In genomic region chr9:128370367-128370751, GRCh38 we compare ENCODE assay signal across 8 cellular contexts. TPM values are rescaled to one million over a fixed set of nuclear protein-coding genes. Genes with fewer than 3 reads are reported as not detected.
DNase-seq lines count a peak whose midpoint lies in the region; ATAC-seq, FAIRE-seq and TF ChIP-seq lines count a peak whose summit lies in the region.

No MANE protein-coding gene starts in this region.

- no peak for TF ChIP-seq POLR2A in GM12892 (IDR thresholded peaks at IDR 0.05; ENCODE audit: low read depth, low read length)

- peaks cover 34% of the 10 kb centered on the region for H3K4me1 Mint-ChIP-seq in central memory CD8-positive, alpha-beta T cell
- H3K4me1 Mint-ChIP-seq in naive B cell = peaks cover 31 to 48% (median 37%) of the 10 kb centered on the region in 3 donors

- DNase-seq in AG09309 (ENCODE audit: low read depth) (no peak), HuH-7 (ENCODE audit: low spot score) (peak; percentile 38), naive B cell (no peak), NCI-H2196 (lab: John Stamatoyannopoulos, UW; ENCODE audit: unreplicated experiment) (no peak), GM12892 (ENCODE audit: insufficient read length) (no peak), GDM1 (lab: John Stamatoyannopoulos, UW) (no peak)
- no peak for DNase-seq in central memory CD8-positive, alpha-beta T cell (ENCODE audit: low spot score in 2 of 2)

- peaks cover 4% of the 10 kb centered on the region for H3K36me3 Mint-ChIP-seq in central memory CD8-positive, alpha-beta T cell (ENCODE audit: insufficient read depth)
- H3K36me3 Mint-ChIP-seq in naive B cell = peaks cover 4 to 8% of the 10 kb centered on the region in 2 donors

- H3K4me3 Mint-ChIP-seq in central memory CD8-positive, alpha-beta T cell = peak overlapping the region; percentile 93
- peak overlapping the region; percentile 91 to 99 (median 97) for H3K4me3 Mint-ChIP-seq in naive B cell

- H3K27ac Mint-ChIP-seq in central memory CD8-positive, alpha-beta T cell (ENCODE audit: low read depth) = peak overlapping the region; percentile 95
- H3K27ac Mint-ChIP-seq in naive B cell = peak overlapping the region; percentile 97 to 99 (median 98)

- peaks cover 12% of the 10 kb centered on the region for H3K27me3 Mint-ChIP-seq in central memory CD8-positive, alpha-beta T cell
- H3K27me3 Mint-ChIP-seq in naive B cell = peaks cover 0 to 4% (median 0%) of the 10 kb centered on the region in 3 donors

- no peak for ATAC-seq in central memory CD8-positive, alpha-beta T cell (replicated peaks; ENCODE audit: extremely low read depth, poor library complexity, severe bottlenecking)
- ATAC-seq in naive B cell (ENCODE audit: low read depth in 2 of 2) (no peak), GM18511 (IDR thresholded peaks at IDR 0.05; ENCODE audit: unreplicated experiment) (no peak)

- FAIRE-seq in GM12892 (lab: Jason Lieb, UNC) = no peak

- H3K9me3 Mint-ChIP-seq in central memory CD8-positive, alpha-beta T cell = no peaks in the 10 kb centered on the region
- H3K9me3 Mint-ChIP-seq in naive B cell = no peaks in the 10 kb centered on the region

- TF ChIP-seq CTCF in AG09309 (IDR thresholded peaks at IDR 0.05; ENCODE audit: control insufficient read depth, insufficient read depth, low read depth, low read length, missing control alignments) = no peak

- H3K4me3 ChIP-seq in AG09309 (ENCODE audit: control insufficient read depth, low read depth, low read length) = peak overlapping the region; percentile 88

RNA-seq across cellular contexts. Expression of gene URM1, which starts 0.8 kb away (rescaled TPM):
- polyA plus RNA-seq in naive B cell (ENCODE audit: low read depth in 6 of 6) = 10 to 100 TPM; 36.9 to 44.3 (median 42.0) TPM
- 41.0 TPM for polyA plus RNA-seq in GM12892 (2012; ENCODE audit: missing spikeins)

RNA-seq across cellular contexts. Expression of gene SLC27A4, which starts 30.0 kb away (rescaled TPM):
- 1 to 10 TPM in 5 of 6 donors, not detected in 1; 2.3 to 6.8 (median 3.6) TPM for polyA plus RNA-seq in naive B cell (ENCODE audit: low read depth in 6 of 6)
- polyA plus RNA-seq in GM12892 (2012; ENCODE audit: missing spikeins) = 2.8 TPM

RNA-seq across cellular contexts. Expression of gene COQ4, which starts 47.7 kb away (rescaled TPM):
- polyA plus RNA-seq in naive B cell (ENCODE audit: low read depth in 6 of 6) = 10 to 100 TPM; 25.5 to 37.5 (median 31.3) TPM
- polyA plus RNA-seq in GM12892 (2012; ENCODE audit: missing spikeins) = 24.3 TPM

RNA-seq across cellular contexts. Expression of gene TRUB2, which starts 48.1 kb away (rescaled TPM):
- 10 to 100 TPM; 12.7 to 23.4 (median 22.1) TPM for polyA plus RNA-seq in naive B cell (ENCODE audit: low read depth in 6 of 6)
- polyA plus RNA-seq in GM12892 (2012; ENCODE audit: missing spikeins) = 24.5 TPM

RNA-seq across cellular contexts. Expression of gene CERCAM, which starts 50.3 kb away (rescaled TPM):
- under 1 TPM in 5 of 6 donors, not detected in 1; 0.31 to 0.71 (median 0.37) TPM for polyA plus RNA-seq in naive B cell (ENCODE audit: low read depth in 6 of 6)
- 1.5 TPM for polyA plus RNA-seq in GM12892 (2012; ENCODE audit: missing spikeins)
